In the genomic region with DNA sequence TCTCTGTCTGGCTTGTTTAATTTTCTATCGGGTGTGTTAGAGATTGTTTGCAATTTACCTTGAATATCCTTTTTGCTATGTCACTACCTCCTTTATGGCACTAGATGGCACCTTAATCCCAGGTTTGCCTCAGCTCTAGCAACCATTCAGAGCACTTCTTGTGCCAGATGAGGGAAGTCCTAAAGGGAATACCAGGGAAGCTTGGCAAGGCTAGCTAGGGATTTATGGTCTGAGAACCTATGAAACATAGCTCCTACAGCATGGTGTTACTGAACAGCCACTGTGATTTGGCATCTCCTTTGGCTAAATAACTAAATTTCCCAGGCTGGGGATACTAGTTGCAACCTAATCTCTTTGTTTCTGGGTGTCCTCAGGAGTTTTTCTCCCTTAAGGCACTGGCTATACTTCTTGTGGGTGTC, we compare ENCODE assay signal across 8 cellular contexts.
DNase-seq lines count a peak whose midpoint lies in the region; ATAC-seq, FAIRE-seq and TF ChIP-seq lines count a peak whose summit lies in the region.

No MANE protein-coding gene starts in this region.

- intact Hi-C loops in left ventricle myocardium superior (cut with micrococcal nuclease): no loop called here

- no peaks in the 10 kb centered on the region for H3K79me2 ChIP-seq in OCI-LY1 (ENCODE audit: insufficient read depth, low read length)

- no peak for TF ChIP-seq POLR2A in H54 (IDR thresholded peaks at IDR 0.05; ENCODE audit: low read depth, low read length)

- H3K27me3 ChIP-seq in OCI-LY1 (ENCODE audit: insufficient read depth, low read length) (no peaks in the 10 kb centered on the region), adipocyte (replicated peaks; ENCODE audit: control insufficient read depth, insufficient read depth, low read length) (peaks cover 4% of the 10 kb centered on the region)

- H3K36me3 ChIP-seq in OCI-LY1 (ENCODE audit: insufficient read depth, low read length): no peaks in the 10 kb centered on the region
- no peaks in the 10 kb centered on the region for H3K36me3 ChIP-seq in adipocyte (ENCODE audit: control insufficient read depth, insufficient read depth, low read length, severe bottlenecking)

- FAIRE-seq in H54 (lab: Jason Lieb, UNC): peak; percentile 100

- H3K4me3 ChIP-seq in OCI-LY1 (ENCODE audit: low read depth, low read length, poor library complexity, severe bottlenecking): no peak overlapping the region
- no peak overlapping the region for H3K4me3 ChIP-seq in adipocyte (ENCODE audit: low read length)
- H3K4me3 ChIP-seq in retinal pigment epithelial cell (ENCODE audit: low read length): no peak overlapping the region

- no peaks in the 10 kb centered on the region for H4K20me1 ChIP-seq in OCI-LY1 (ENCODE audit: insufficient read depth, low read length)

- no peak overlapping the region for H3K4me2 ChIP-seq in OCI-LY1 (ENCODE audit: low read length)

- H3K9me3 ChIP-seq in OCI-LY1 (ENCODE audit: low read length) (0 out of 2 replicates have a peak, but pooled peaks cover 3% of the 10 kb centered on the region), adipocyte (ENCODE audit: control insufficient read depth, low read length) (peaks cover 7% of the 10 kb centered on the region)

- no peak overlapping the region for H3K9ac ChIP-seq in OCI-LY1 (ENCODE audit: low read length)
- H3K9ac ChIP-seq in adipocyte (ENCODE audit: low read length): no peak overlapping the region

- no peaks in the 10 kb centered on the region for H3K9me2 ChIP-seq in OCI-LY1 (ENCODE audit: low read depth, low read length)

- H3K27ac ChIP-seq in OCI-LY1 (ENCODE audit: low read depth, low read length, poor library complexity, severe bottlenecking): no peak overlapping the region

- no peaks in the 10 kb centered on the region for H3F3A ChIP-seq in OCI-LY1 (ENCODE audit: insufficient read depth, low read length)

- H2AFZ ChIP-seq in OCI-LY1 (ENCODE audit: low read length): no peak overlapping the region

- TF ChIP-seq CTCF in OCI-LY1 (IDR thresholded peaks at IDR 0.05; ENCODE audit: low read length) (peak; percentile 96), retinal pigment epithelial cell (conservative IDR thresholded peaks at IDR 0.05; ENCODE audit: low read depth, low read length) (peak; percentile 73)

- peak; percentile 36 for DNase-seq in activated gamma-delta T cell treated with Interleukin-2 at 50 U/mL for 16 hours
- DNase-seq in activated gamma-delta T cell (lab: John Stamatoyannopoulos, UW): no peak
- peak; percentile 75 for DNase-seq in H54 (ENCODE audit: insufficient read length, low spot score)
- peak; percentile 85 to 93 for DNase-seq in Kasumi-1 (lab: John Stamatoyannopoulos, UW)
- DNase-seq in adipocyte (ENCODE audit: low read depth): peak; percentile 86
- no peak for DNase-seq in left ventricle myocardium superior
- DNase-seq in retinal pigment epithelial cell (ENCODE audit: low read depth): peak; percentile 43

- peak; percentile 92 for ATAC-seq in left ventricle myocardium superior

- no peaks in the 10 kb centered on the region for H3K4me1 ChIP-seq in OCI-LY1 (ENCODE audit: insufficient read depth, low read length, severe bottlenecking)
- no peaks in the 10 kb centered on the region for H3K4me1 ChIP-seq in adipocyte (ENCODE audit: control insufficient read depth, insufficient read depth, low read length)

Comparison
In these comparisons a context has a peak if more than half of its experiments do, and no peak if none do; other contexts are left out.
1. DNase-seq: peak in activated gamma-delta T cell treated with Interleukin-2 at 50 U/mL for 16 hours (single experiment), H54 (single experiment), Kasumi-1 (2 of 2), adipocyte (single experiment) and retinal pigment epithelial cell (single experiment); none in activated gamma-delta T cell (single experiment) and left ventricle myocardium superior (single experiment).